Comparison of ENCODE assay signal across 14 cellular contexts in the genomic region with DNA sequence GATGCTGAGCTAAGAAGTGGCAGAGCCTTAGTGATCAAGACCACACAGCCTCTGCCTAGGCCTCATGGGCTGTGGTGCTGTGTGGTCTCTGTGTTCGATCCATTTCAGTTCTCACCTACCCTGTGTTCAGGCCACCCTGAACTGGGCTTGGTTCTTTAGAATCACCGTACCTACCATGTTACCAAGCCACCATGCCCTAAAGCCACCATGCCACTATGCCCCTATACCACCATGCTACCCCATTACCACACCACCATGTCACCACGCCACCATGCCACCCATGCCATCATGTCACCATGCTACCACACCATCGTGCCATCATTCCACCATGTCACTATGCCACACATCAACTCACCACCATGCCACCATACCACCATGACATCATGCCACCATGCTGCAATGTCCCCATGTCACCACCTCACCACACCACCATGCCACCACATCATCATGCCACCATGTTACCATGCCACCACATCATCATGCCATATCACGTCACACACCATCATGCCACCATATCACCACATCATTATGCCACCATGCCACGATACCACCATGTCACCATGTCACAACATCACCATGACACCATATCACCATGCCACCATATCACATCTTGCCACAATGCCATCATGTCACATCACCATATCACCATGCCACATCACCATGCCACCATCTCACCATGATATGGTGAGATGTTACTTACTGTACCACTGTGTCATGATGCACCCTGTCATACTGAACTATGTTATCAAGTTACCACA.
"Had no signal": no experiment of that assay in that cellular context is flagged by ENCODE, and none has a peak within 500 bp of the region (broad histone marks: within the 10 kb centered on the region; RNA-seq: fewer than 3 reads in every experiment).

No MANE protein-coding gene starts in this region.

- H3K27ac ChIP-seq: lower lobe of right lung, spleen had no signal

- H2AFZ ChIP-seq: hepatocyte had no signal

- H3K36me3 Mint-ChIP-seq: mesothelial cell of epicardium; natural killer cell treated with Interleukin-12 subunit alpha and Interleukin-12 subunit beta and Interleukin-15 and Interleukin-18, amount 100 ng/mL, for 72 hours had no signal

- H3K27me3 ChIP-seq: hepatocyte had no signal

- H3K79me2 ChIP-seq: hepatocyte had no signal

- H3K9me3 ChIP-seq: lower lobe of right lung, spleen had no signal

- H3K4me2 ChIP-seq: hepatocyte had no signal

- H3K36me3 ChIP-seq: lower lobe of right lung, spleen had no signal

- DNase-seq: activated CD4-positive, alpha-beta T cell treated with anti-CD3 and anti-CD28 coated beads, Interleukin-2, amount 10 ng/mL, durations not matched to agents 24 days and 14 days; activated CD4-positive, CD25-positive, alpha-beta regulatory T cell; activated CD8-positive, alpha-beta T cell treated with anti-CD3 and anti-CD28 coated beads, Interleukin-2, amount 10 ng/mL, durations not matched to agents 7 days and 5 days; activated naive CD4-positive, alpha-beta T cell treated with anti-CD3 and anti-CD28 coated beads for 36 hours; activated T-cell treated with anti-CD3 and anti-CD28 coated beads, Interleukin-2, amount 50 U/mL, for 4 hours; anterior cingulate cortex; effector CD8-positive, alpha-beta T cell; left colon; lower lobe of right lung; spleen; stimulated activated naive CD4-positive, alpha-beta T cell had no signal

- H3K9me3 Mint-ChIP-seq: activated naive CD4-positive, alpha-beta T cell treated with anti-CD3 and anti-CD28 coated beads for 36 hours; activated T-cell treated with anti-CD3 and anti-CD28 coated beads, Interleukin-2, amount 50 U/mL, for 4 hours; mesothelial cell of epicardium had no signal

- H3K27ac Mint-ChIP-seq: activated CD4-positive, alpha-beta T cell treated with anti-CD3 and anti-CD28 coated beads, Interleukin-2, amount 10 ng/mL, durations not matched to agents 24 days and 14 days; activated CD8-positive, alpha-beta T cell treated with anti-CD3 and anti-CD28 coated beads, Interleukin-2, amount 10 ng/mL, durations not matched to agents 7 days and 5 days; activated naive CD4-positive, alpha-beta T cell treated with anti-CD3 and anti-CD28 coated beads for 36 hours; natural killer cell treated with Interleukin-12 subunit alpha and Interleukin-12 subunit beta and Interleukin-15 and Interleukin-18, amount 100 ng/mL, for 72 hours had no signal

- H3K4me3 ChIP-seq: hepatocyte, lower lobe of right lung, spleen had no signal

- ATAC-seq: activated CD8-positive, alpha-beta T cell treated with anti-CD3 and anti-CD28 coated beads, Interleukin-2, amount 10 ng/mL, durations not matched to agents 7 days and 5 days; activated T-cell treated with anti-CD3 and anti-CD28 coated beads, Interleukin-2, amount 50 U/mL, for 4 hours; left colon; lower lobe of right lung had no signal

- H3K4me3 Mint-ChIP-seq: activated CD4-positive, alpha-beta T cell treated with anti-CD3 and anti-CD28 coated beads, Interleukin-2, amount 10 ng/mL, durations not matched to agents 24 days and 14 days; activated CD8-positive, alpha-beta T cell treated with anti-CD3 and anti-CD28 coated beads, Interleukin-2, amount 10 ng/mL, durations not matched to agents 7 days and 5 days; activated naive CD4-positive, alpha-beta T cell treated with anti-CD3 and anti-CD28 coated beads for 36 hours; activated T-cell treated with anti-CD3 and anti-CD28 coated beads, Interleukin-2, amount 50 U/mL, for 4 hours; mesothelial cell of epicardium; natural killer cell treated with Interleukin-12 subunit alpha and Interleukin-12 subunit beta and Interleukin-15 and Interleukin-18, amount 100 ng/mL, for 72 hours had no signal

- H3K4me1 Mint-ChIP-seq: activated CD4-positive, alpha-beta T cell treated with anti-CD3 and anti-CD28 coated beads, Interleukin-2, amount 10 ng/mL, durations not matched to agents 24 days and 14 days had no signal
